15 cellular contexts compared by ENCODE assay signal in the genomic region with DNA sequence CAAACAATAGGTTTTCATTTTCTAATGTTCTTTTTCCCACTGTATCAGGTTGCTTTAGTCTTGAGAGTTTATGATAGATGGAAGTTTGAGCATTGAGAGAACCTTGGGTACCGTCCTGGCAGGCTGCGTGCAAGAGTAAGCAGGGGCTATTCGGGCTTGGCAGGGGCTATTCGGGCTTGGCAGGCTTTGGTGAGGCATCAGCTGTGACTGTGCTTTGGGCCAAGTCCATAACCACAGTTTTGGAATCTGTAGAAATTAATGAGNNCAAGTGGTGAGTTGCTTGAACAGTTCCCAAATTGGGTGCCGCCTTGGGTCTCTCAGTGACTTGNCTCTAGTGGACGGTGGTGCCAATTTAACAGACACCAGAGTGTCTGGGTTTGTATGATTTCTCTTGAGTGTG.
DNase-seq lines count a peak whose midpoint lies in the region; ATAC-seq and TF ChIP-seq lines count a peak whose summit lies in the region.
"Had no signal": no experiment of that assay in that cellular context is flagged by ENCODE, and none has a peak within 500 bp of the region (broad histone marks: within the 10 kb centered on the region; RNA-seq: fewer than 3 reads in every experiment).

No MANE protein-coding gene starts in this region.

- no peaks in the 10 kb centered on the region for H3K4me1 Mint-ChIP-seq in naive thymus-derived CD8-positive, alpha-beta T cell
- H3K4me1 Mint-ChIP-seq in progenitor cell of endocrine pancreas (ENCODE audit: low read depth), result no peaks in the 10 kb centered on the region

- POLR2A ChIA-PET in naive thymus-derived CD8-positive, alpha-beta T cell (lab: Charles Lee), result no interaction called here

- no peaks in the 10 kb centered on the region for H3K36me3 ChIP-seq in lung (ENCODE audit: control insufficient read depth in 2 of 2, insufficient read depth in 2 of 2, low read length in 2 of 2)

- H3K36me3 Mint-ChIP-seq in naive thymus-derived CD8-positive, alpha-beta T cell, result no peaks in the 10 kb centered on the region
- H3K36me3 Mint-ChIP-seq in progenitor cell of endocrine pancreas (ENCODE audit: insufficient read depth), result no peaks in the 10 kb centered on the region

- no peak overlapping the region for H3K27ac ChIP-seq in lung (ENCODE audit: low read depth in 1 of 2, low read length in 1 of 2)
- H3K27ac ChIP-seq: 22Rv1, A549, C4-2B had no signal

- 86% methylated on average over 6 of the region's 6 CpGs for WGBS in lung, 2 donors

- DNase-seq in NCI-H1105 treated with DMSO at 0.1 percent for 48 hours (lab: John Stamatoyannopoulos, UW) (peak; percentile 56), NCI-H1105 (lab: John Stamatoyannopoulos, UW) (no peak), astrocyte of the hippocampus (ENCODE audit: low read depth, low spot score) (peak; percentile 72), lung (ENCODE audit: low spot score) (peak; percentile 6), progenitor cell of endocrine pancreas (ENCODE audit: low spot score, unreplicated experiment) (no peak), left colon (no peak)
- DNase-seq in naive thymus-derived CD8-positive, alpha-beta T cell, result no peak
- DNase-seq: AML-193; Caco-2; CD4-positive, alpha-beta T cell; GF-D8; H9 had no signal

- no peak overlapping the region for H3K27ac Mint-ChIP-seq in naive thymus-derived CD8-positive, alpha-beta T cell
- no peak overlapping the region for H3K27ac Mint-ChIP-seq in progenitor cell of endocrine pancreas
- H3K27ac Mint-ChIP-seq: CD4-positive, alpha-beta T cell; H9 had no signal

- H3K4me1 ChIP-seq in lung (ENCODE audit: control insufficient read depth in 2 of 2, insufficient read depth in 2 of 2, low read length in 2 of 2), result peaks cover 0 to 2% of the 10 kb centered on the region in 2 donors
- H3K4me1 ChIP-seq: A549, Caco-2 had no signal

- H3K4me3 ChIP-seq in lung, result no peak overlapping the region
- H3K4me3 ChIP-seq: A549 had no signal

- H3K9me3 Mint-ChIP-seq in naive thymus-derived CD8-positive, alpha-beta T cell, result peaks cover 0 to 11% (median 0%) of the 10 kb centered on the region in 9 donors
- H3K9me3 Mint-ChIP-seq in progenitor cell of endocrine pancreas (ENCODE audit: low read depth), result no peaks in the 10 kb centered on the region

- TF ChIP-seq CTCF in lung (IDR thresholded peaks at IDR 0.05; ENCODE audit: control extremely low read depth, extremely low read depth), result no peak
- TF ChIP-seq CTCF in progenitor cell of endocrine pancreas (IDR thresholded peaks at IDR 0.05; ENCODE audit: unreplicated experiment), result no peak

- H3K27me3 ChIP-seq in lung (ENCODE audit: control insufficient read depth, insufficient read depth), result no peaks in the 10 kb centered on the region

- H3K9me3 ChIP-seq in lung (ENCODE audit: control insufficient read depth in 2 of 2, insufficient read depth in 1 of 2, low read length in 1 of 2), result peaks cover 0 to 10% of the 10 kb centered on the region in 2 donors
- H3K9me3 ChIP-seq: Caco-2 had no signal

- no peak for ATAC-seq in lung (ENCODE audit: insufficient read depth, low FRiP score)
- no peak for ATAC-seq in naive thymus-derived CD8-positive, alpha-beta T cell
- ATAC-seq in left colon, result no peak
- ATAC-seq: A549 had no signal

- no peak overlapping the region for H3K4me3 Mint-ChIP-seq in naive thymus-derived CD8-positive, alpha-beta T cell
- no peak overlapping the region for H3K4me3 Mint-ChIP-seq in progenitor cell of endocrine pancreas (ENCODE audit: low read depth)
- H3K4me3 Mint-ChIP-seq: CD4-positive, alpha-beta T cell; H9 had no signal

- intact Hi-C loops in left colon (cut with DNase I, micrococcal nuclease), result no loop called here

- peaks cover 0 to 5% (median 0%) of the 10 kb centered on the region in 5 donors for H3K27me3 Mint-ChIP-seq in naive thymus-derived CD8-positive, alpha-beta T cell
- no peaks in the 10 kb centered on the region for H3K27me3 Mint-ChIP-seq in progenitor cell of endocrine pancreas
- H3K27me3 Mint-ChIP-seq: CD4-positive, alpha-beta T cell had no signal

Comparison
In these comparisons a context has a peak if more than half of its experiments do, and no peak if none do; other contexts are left out.
1. DNase-seq: peak in NCI-H1105 treated with DMSO at 0.1 percent for 48 hours (single experiment), astrocyte of the hippocampus (single experiment) and lung (single experiment); none in NCI-H1105 (single experiment), naive thymus-derived CD8-positive, alpha-beta T cell (0 of 10), progenitor cell of endocrine pancreas (single experiment) and left colon (0 of 2).